Comparison of ENCODE assay signal across 1 cellular context in the genomic region with DNA sequence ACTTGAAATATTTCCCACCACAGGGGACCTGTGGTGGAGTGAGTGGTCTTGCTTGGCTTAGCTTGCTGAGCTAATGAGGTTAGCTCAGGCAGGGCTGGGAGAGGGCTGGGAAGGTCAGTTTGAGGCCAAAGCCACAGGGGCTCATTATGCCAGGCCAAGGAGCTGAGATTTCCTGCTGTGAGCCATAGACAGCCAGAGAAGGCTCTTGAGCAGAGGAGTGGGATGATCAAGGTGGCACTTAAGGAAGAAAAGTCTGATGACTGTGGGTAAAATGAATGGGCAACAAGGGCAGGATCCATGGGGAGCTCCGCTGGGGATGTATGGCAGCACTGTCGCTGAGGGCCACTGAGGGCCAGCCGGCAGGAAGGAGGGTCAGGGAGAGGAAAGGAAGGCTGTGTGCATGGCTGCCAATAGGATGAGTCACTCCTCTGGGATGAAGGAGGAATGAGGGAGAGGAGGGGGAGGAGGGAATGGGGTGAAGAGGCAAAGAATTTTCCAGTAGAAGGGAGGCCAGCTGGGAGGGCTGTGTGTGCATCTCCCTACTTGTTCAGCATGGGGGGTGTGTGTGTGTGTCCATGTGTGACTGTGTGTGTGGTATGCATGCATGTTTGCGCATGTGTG.
A peak's percentile ranks its signal among the peaks of the same experiment; 100 is the strongest.
TF ChIP-seq lines count a peak whose summit lies in the region.

No MANE protein-coding gene starts in this region.

TF ChIP-seq in HEK293, 187 proteins besides CTCF, POLR2A, EP300 and RAD21 (continued from another document):
- TF ChIP-seq ZBTB10 (tag by site-specific recombination; IDR thresholded peaks at IDR 0.05) (0 out of 2 replicates have a peak, but pooled peaks have one; percentile 24), ZFHX2 (tag by site-specific recombination; conservative IDR thresholded peaks at IDR 0.05) (0 out of 2 replicates have a peak, but pooled peaks have one; percentile 17), ZNF433 (tag by site-specific recombination; IDR thresholded peaks at IDR 0.05; ENCODE audit: low read depth) (no peak), HIC1 (tag by site-specific recombination; IDR thresholded peaks at IDR 0.05) (peak; percentile 62; the same call in 1 of the 2 replicates), SCRT1 (tag by site-specific recombination; IDR thresholded peaks at IDR 0.05; ENCODE audit: borderline replicate concordance) (no peak), ZNF555 (tag by site-specific recombination; conservative IDR thresholded peaks at IDR 0.05) (no peak), ZNF549 (tag by site-specific recombination; IDR thresholded peaks at IDR 0.05) (no peak), PATZ1 (tag by site-specific recombination; IDR thresholded peaks at IDR 0.05) (peak; percentile 20; the same call in 1 of the 2 replicates), ZNF670 (tag by site-specific recombination; IDR thresholded peaks at IDR 0.05; ENCODE audit: low read depth) (no peak), RBAK (tag by site-specific recombination; IDR thresholded peaks at IDR 0.05) (no peak), ZNF335 (tag by site-specific recombination; conservative IDR thresholded peaks at IDR 0.05) (peak; percentile 33; the same call in 1 of the 2 replicates), ZNF155 (tag by site-specific recombination; IDR thresholded peaks at IDR 0.05) (no peak), PRDM1 (tag by site-specific recombination; IDR thresholded peaks at IDR 0.05) (peak; percentile 81), ZNF521 (tag by site-specific recombination; IDR thresholded peaks at IDR 0.05) (no peak), ZNF76 (tag by site-specific recombination; IDR thresholded peaks at IDR 0.05; ENCODE audit: borderline replicate concordance, low read depth) (no peak), SCRT2 (tag by site-specific recombination; IDR thresholded peaks at IDR 0.05) (no peak), ZNF16 (tag by site-specific recombination; IDR thresholded peaks at IDR 0.05; ENCODE audit: low read depth) (peak; percentile 72)
- TF ChIP-seq, protein P1, sequence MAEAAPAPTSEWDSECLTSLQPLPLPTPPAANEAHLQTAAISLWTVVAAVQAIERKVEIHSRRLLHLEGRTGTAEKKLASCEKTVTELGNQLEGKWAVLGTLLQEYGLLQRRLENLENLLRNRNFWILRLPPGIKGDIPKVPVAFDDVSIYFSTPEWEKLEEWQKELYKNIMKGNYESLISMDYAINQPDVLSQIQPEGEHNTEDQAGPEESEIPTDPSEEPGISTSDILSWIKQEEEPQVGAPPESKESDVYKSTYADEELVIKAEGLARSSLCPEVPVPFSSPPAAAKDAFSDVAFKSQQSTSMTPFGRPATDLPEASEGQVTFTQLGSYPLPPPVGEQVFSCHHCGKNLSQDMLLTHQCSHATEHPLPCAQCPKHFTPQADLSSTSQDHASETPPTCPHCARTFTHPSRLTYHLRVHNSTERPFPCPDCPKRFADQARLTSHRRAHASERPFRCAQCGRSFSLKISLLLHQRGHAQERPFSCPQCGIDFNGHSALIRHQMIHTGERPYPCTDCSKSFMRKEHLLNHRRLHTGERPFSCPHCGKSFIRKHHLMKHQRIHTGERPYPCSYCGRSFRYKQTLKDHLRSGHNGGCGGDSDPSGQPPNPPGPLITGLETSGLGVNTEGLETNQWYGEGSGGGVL (tag by site-specific recombination; IDR thresholded peaks at IDR 0.05), result peak; percentile 76
TF ChIP-seq in HEK293: peak in this region for 20.
